Comparison of ENCODE assay signal across 24 cellular contexts in the genomic region with DNA sequence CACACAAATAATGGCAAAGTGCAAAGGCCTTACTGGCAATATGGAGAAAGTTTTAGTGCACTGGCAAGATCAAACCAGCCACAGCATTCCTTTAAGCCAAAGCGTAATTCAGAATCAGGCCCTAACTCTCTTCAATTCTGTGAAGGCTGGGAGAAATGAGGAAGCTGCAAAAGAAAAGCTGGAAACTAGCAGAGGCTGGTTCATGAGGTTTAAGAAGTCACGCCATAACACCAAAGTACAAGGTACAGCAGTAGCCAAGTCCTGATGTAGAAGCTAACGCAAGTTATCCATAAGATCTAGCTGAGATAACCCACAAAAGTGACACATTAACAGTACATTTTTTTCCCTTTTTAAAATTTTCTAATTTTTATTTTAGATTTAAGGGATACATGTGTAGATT.
"Had no signal": no experiment of that assay in that cellular context is flagged by ENCODE, and none has a peak within 500 bp of the region (broad histone marks: within the 10 kb centered on the region; RNA-seq: fewer than 3 reads in every experiment).

No MANE protein-coding gene starts in this region.

- H3K27ac Mint-ChIP-seq: activated naive CD8-positive, alpha-beta T cell treated with anti-CD3 and anti-CD28 coated beads for 36 hours; dendritic cell treated with granulocyte-macrophage colony-stimulating factor and Interleukin-4, amounts not matched to agents 40 ng/mL and 50 ng/mL, for 4 days; endodermal cell; T-helper 2 cell treated with Interferon-gamma antibody and Interleukin-4, amounts not matched to agents 5 μg/mL and 100 μg/mL, for 36 hours had no signal

- DNase-seq: activated CD4-positive, alpha-beta T cell treated with anti-CD3 and anti-CD28 coated beads for 4 hours; activated CD4-positive, alpha-beta T cell treated with anti-CD3 and anti-CD28 coated beads, Interleukin-2, amount 50 U/mL, for 4 hours; activated CD4-positive, CD25-positive, alpha-beta regulatory T cell; activated effector memory CD4-positive, alpha-beta T cell treated with Interleukin-2 at 50 U/mL for 16 hours; activated naive CD4-positive, alpha-beta T cell treated with Interleukin-2 at 50 U/mL for 16 hours; activated naive CD8-positive, alpha-beta T cell treated with anti-CD3 and anti-CD28 coated beads for 36 hours; endodermal cell; foreskin fibroblast; heart left ventricle; hypothalamus; immature natural killer cell; kidney; lower lobe of right lung; mesenchymal stem cell; natural killer cell; right cardiac atrium; spleen; stimulated activated CD4-positive, alpha-beta T cell treated with anti-CD3 and anti-CD28 coated beads, Interleukin-4, amount 100 ng/mL, for 1 hour; stimulated activated naive CD8-positive, alpha-beta T cell treated with anti-CD3 and anti-CD28 coated beads, Interleukin-15, Interleukin-2, amounts not matched to agents 100 U/mL and 50 U/mL, for 24 hours; testis; transverse colon had no signal

- H3K4me3 Mint-ChIP-seq: activated naive CD8-positive, alpha-beta T cell treated with anti-CD3 and anti-CD28 coated beads for 36 hours; central memory CD8-positive, alpha-beta T cell; dendritic cell treated with granulocyte-macrophage colony-stimulating factor and Interleukin-4, amounts not matched to agents 40 ng/mL and 50 ng/mL, for 4 days; endodermal cell; immature natural killer cell; natural killer cell; T-helper 2 cell treated with Interferon-gamma antibody and Interleukin-4, amounts not matched to agents 5 μg/mL and 100 μg/mL, for 36 hours had no signal

- H3K9me3 Mint-ChIP-seq: activated naive CD8-positive, alpha-beta T cell treated with anti-CD3 and anti-CD28 coated beads for 36 hours; central memory CD8-positive, alpha-beta T cell; dendritic cell treated with granulocyte-macrophage colony-stimulating factor and Interleukin-4, amounts not matched to agents 40 ng/mL and 50 ng/mL, for 4 days; endodermal cell; immature natural killer cell; natural killer cell; T-helper 2 cell treated with Interferon-gamma antibody and Interleukin-4, amounts not matched to agents 5 μg/mL and 100 μg/mL, for 36 hours had no signal

- H3K36me3 Mint-ChIP-seq: natural killer cell had no signal

- H3K27me3 Mint-ChIP-seq: activated naive CD8-positive, alpha-beta T cell treated with anti-CD3 and anti-CD28 coated beads for 36 hours; central memory CD8-positive, alpha-beta T cell; dendritic cell treated with granulocyte-macrophage colony-stimulating factor and Interleukin-4, amounts not matched to agents 40 ng/mL and 50 ng/mL, for 4 days had no signal
